In genomic region chr12:49838973-49839633, GRCh38 we compare ENCODE assay signal across 1 cellular context.
TF ChIP-seq lines count a peak whose summit lies in the region.

No MANE protein-coding gene starts in this region.

TF ChIP-seq in GM23338, 12 proteins besides CTCF, POLR2A, EP300 and RAD21 (continued from another document):
- no peak for TF ChIP-seq ETS1 (IDR thresholded peaks at IDR 0.05)
- TF ChIP-seq ZNF331 (CRISPR knock-in tag; IDR thresholded peaks at IDR 0.05; ENCODE audit: low read depth), result no peak
- TF ChIP-seq EZH2 (IDR thresholded peaks at IDR 0.05; ENCODE audit: low read depth, unreplicated experiment), result no peak
- no peak for TF ChIP-seq REST (IDR thresholded peaks at IDR 0.05; ENCODE audit: unreplicated experiment)
- TF ChIP-seq STAT1 (IDR thresholded peaks at IDR 0.05; ENCODE audit: unreplicated experiment), result no peak
